ENCODE assay signal across 8 cellular contexts in the genomic region with DNA sequence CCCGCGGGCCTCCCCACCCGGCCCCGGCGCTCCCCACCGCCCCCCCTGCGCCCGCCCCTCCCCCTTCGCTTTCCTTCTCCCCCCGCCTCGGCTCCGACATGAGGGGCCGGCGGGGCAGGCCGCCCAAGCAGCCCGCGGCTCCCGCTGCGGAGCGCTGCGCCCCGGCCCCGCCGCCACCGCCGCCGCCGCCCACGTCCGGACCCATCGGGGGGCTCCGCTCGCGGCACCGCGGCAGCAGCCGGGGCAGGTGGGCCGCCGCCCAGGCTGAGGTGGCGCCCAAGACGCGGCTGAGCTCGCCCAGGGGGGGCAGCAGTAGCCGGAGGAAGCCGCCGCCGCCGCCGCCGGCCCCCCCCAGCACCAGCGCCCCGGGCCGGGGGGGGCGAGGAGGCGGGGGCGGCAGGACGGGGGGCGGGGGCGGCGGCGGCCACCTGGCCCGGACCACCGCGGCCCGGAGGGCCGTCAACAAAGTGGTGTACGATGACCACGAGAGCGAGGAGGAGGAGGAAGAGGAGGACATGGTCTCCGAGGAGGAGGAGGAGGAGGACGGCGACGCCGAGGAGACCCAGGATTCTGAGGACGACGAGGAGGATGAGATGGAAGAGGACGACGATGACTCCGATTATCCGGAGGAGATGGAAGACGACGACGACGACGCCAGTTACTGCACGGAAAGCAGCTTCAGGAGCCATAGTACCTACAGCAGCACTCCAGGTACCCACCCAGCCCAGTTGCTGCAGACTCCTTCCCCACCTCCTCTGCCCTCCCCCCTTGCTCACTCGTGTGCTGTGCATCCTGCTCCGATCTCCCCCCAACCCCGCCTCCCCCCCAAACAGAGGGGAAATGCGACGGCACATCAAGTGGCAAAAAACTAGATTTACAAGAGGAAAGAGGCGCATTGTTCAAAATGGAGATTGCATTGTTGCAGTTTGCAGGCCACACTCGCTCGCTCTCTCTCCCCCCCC. TPM values are rescaled to one million over a fixed set of nuclear protein-coding genes. Genes with fewer than 3 reads are reported as not detected.
A peak's percentile ranks its signal among the peaks of the same experiment; 100 is the strongest.
DNase-seq lines count a peak whose midpoint lies in the region; ATAC-seq and TF ChIP-seq lines count a peak whose summit lies in the region.
"Not testable (repeated sequence)": the region's sequence is repeated elsewhere in the genome, so short reads cannot be mapped to it uniquely, and the experiment has no call there.

No MANE protein-coding gene starts in this region.

- ATAC-seq in GM21619 (IDR thresholded peaks at IDR 0.05; ENCODE audit: unreplicated experiment): peak; percentile 27

- H3K36me3 ChIP-seq in SJSA1: peaks cover 23% of the 10 kb centered on the region; the same call in 1 of the 2 replicates

- H3K9me3 ChIP-seq in SJSA1 (replicated peaks): not testable (repeated sequence)

- not testable (repeated sequence) for H3K27me3 ChIP-seq in SJSA1 (replicated peaks)

- peak overlapping the region; percentile 48; the same call in 1 of the 2 replicates for H3K27ac ChIP-seq in SJSA1

- peaks cover 12% of the 10 kb centered on the region for H3K4me1 ChIP-seq in SJSA1 (replicated peaks)

- DNase-seq in D341Med (ENCODE audit: low spot score) (peak; percentile 77), HuH-7 (ENCODE audit: low spot score) (peak; percentile 42), SJSA1 (ENCODE audit: low read depth in 1 of 2, low spot score in 2 of 2) (peak; percentile 60 to 62), fibroblast of mammary gland (ENCODE audit: low read depth) (peak; percentile 30), myocyte (ENCODE audit: low read depth) (peak; percentile 34)
- DNase-seq in activated effector memory CD4-positive, alpha-beta T cell treated with Interleukin-2 at 50 U/mL for 16 hours: peak; percentile 56
- DNase-seq in stimulated activated CD8-positive, alpha-beta memory T cell treated with anti-CD3 and anti-CD28 coated beads, Interleukin-4, amount 100 ng/mL, for 1 hour (ENCODE audit: low read depth in 2 of 2, low spot score in 1 of 2): peak; percentile 20 to 43

- H3K4me3 ChIP-seq in SJSA1: peak overlapping the region; percentile 63
- peak overlapping the region; percentile 87 for H3K4me3 ChIP-seq in fibroblast of mammary gland (ENCODE audit: control insufficient read depth, low read depth, low read length)

- TF ChIP-seq CTCF in fibroblast of mammary gland (conservative IDR thresholded peaks at IDR 0.05; ENCODE audit: control insufficient read depth, insufficient read depth, low read depth, low read length): not testable (repeated sequence)

RNA-seq across cellular contexts. Expression of a gene that starts 0.6 kb away (rescaled TPM):
- total RNA-seq in SJSA1 (2014; rRNA removed; shearing (Covaris generic)): 27.3 and 40.9 TPM in 2 replicates
- total RNA-seq in myocyte: 27.6 and 40.8 TPM in 2 replicates
- 14.6 TPM for polyA plus RNA-seq in myocyte (2012)

Comparison
In these comparisons a context has a peak if more than half of its experiments do, and no peak if none do; other contexts are left out.
1. Peak in every context shown above with its lines: DNase-seq, ATAC-seq, H3K4me3 ChIP-seq and H3K27ac ChIP-seq.